ENCODE assay signal across 7 cellular contexts in genomic region chrX:44872319-44872816, GRCh38. TPM values are rescaled to one million over a fixed set of nuclear protein-coding genes. Genes with fewer than 3 reads are reported as not detected.
DNase-seq lines count a peak whose midpoint lies in the region; ATAC-seq, FAIRE-seq and TF ChIP-seq lines count a peak whose summit lies in the region.

No MANE protein-coding gene starts in this region.

- no peak for FAIRE-seq in GM12892 (lab: Jason Lieb, UNC)

- peak overlapping the region; percentile 92 for H3K4me3 Mint-ChIP-seq in activated T-helper 1 cell treated with anti-CD3 and anti-CD28 coated beads, Interleukin-12 subunit alpha, Interleukin-12 subunit beta, Interleukin-2, Interleukin-4 antibody, amounts not matched to agents 30 ng/mL and 10 ng/mL and 1 ng/mL, durations not matched to agents 14 hours and 24 hours and 36 hours

- peak overlapping the region; percentile 84 for H3K27ac Mint-ChIP-seq in activated T-helper 1 cell treated with anti-CD3 and anti-CD28 coated beads, Interleukin-12 subunit alpha, Interleukin-12 subunit beta, Interleukin-2, Interleukin-4 antibody, amounts not matched to agents 30 ng/mL and 10 ng/mL and 1 ng/mL, durations not matched to agents 14 hours and 24 hours and 36 hours

- ATAC-seq in GM21737 (IDR thresholded peaks at IDR 0.05; ENCODE audit: unreplicated experiment) (peak; percentile 21), omental fat pad (ENCODE audit: low FRiP score) (peak; percentile 46)

- H3K36me3 Mint-ChIP-seq in activated T-helper 1 cell treated with anti-CD3 and anti-CD28 coated beads, Interleukin-12 subunit alpha, Interleukin-12 subunit beta, Interleukin-2, Interleukin-4 antibody, amounts not matched to agents 30 ng/mL and 10 ng/mL and 1 ng/mL, durations not matched to agents 14 hours and 24 hours and 36 hours (ENCODE audit: low read depth): peaks cover 4% of the 10 kb centered on the region

- H3K27me3 Mint-ChIP-seq in activated T-helper 1 cell treated with anti-CD3 and anti-CD28 coated beads, Interleukin-12 subunit alpha, Interleukin-12 subunit beta, Interleukin-2, Interleukin-4 antibody, amounts not matched to agents 30 ng/mL and 10 ng/mL and 1 ng/mL, durations not matched to agents 14 hours and 24 hours and 36 hours (ENCODE audit: insufficient read depth): no peaks in the 10 kb centered on the region

- H3K4me1 Mint-ChIP-seq in activated T-helper 1 cell treated with anti-CD3 and anti-CD28 coated beads, Interleukin-12 subunit alpha, Interleukin-12 subunit beta, Interleukin-2, Interleukin-4 antibody, amounts not matched to agents 30 ng/mL and 10 ng/mL and 1 ng/mL, durations not matched to agents 14 hours and 24 hours and 36 hours (ENCODE audit: low read depth): peaks cover 6% of the 10 kb centered on the region

- TF ChIP-seq CTCF in fibroblast of villous mesenchyme (IDR thresholded peaks at IDR 0.05; ENCODE audit: insufficient read depth, low read depth, low read length) (no peak), omental fat pad (IDR thresholded peaks at IDR 0.05) (no peak)

- peak overlapping the region; percentile 84 for H3K4me3 ChIP-seq in fibroblast of villous mesenchyme (ENCODE audit: low read depth, low read length)

- H3K9me3 Mint-ChIP-seq in activated T-helper 1 cell treated with anti-CD3 and anti-CD28 coated beads, Interleukin-12 subunit alpha, Interleukin-12 subunit beta, Interleukin-2, Interleukin-4 antibody, amounts not matched to agents 30 ng/mL and 10 ng/mL and 1 ng/mL, durations not matched to agents 14 hours and 24 hours and 36 hours: no peaks in the 10 kb centered on the region

- TF ChIP-seq POLR2A in GM12892 (IDR thresholded peaks at IDR 0.05; ENCODE audit: low read depth, low read length): no peak; the same call in 1 of the 2 replicates

- in situ Hi-C loops in KBM-7 (cut with MboI; ENCODE audit: low pct_unique_long_range_greater_than_20kb, low sequenced_read_pairs): no loop called here

- intact Hi-C loops in activated T-helper 1 cell treated with anti-CD3 and anti-CD28 coated beads, Interleukin-12 subunit alpha, Interleukin-12 subunit beta, Interleukin-2, Interleukin-4 antibody, amounts not matched to agents 30 ng/mL and 10 ng/mL and 1 ng/mL, durations not matched to agents 14 hours and 24 hours and 36 hours (cut with micrococcal nuclease): loop anchor here (1.0 to 10.0 kb wide), 6 partner anchors 26 to 1962 kb away; partner anchors contain the start of genes FUNDC1 and RP2

- DNase-seq in GM12892 (ENCODE audit: insufficient read length): peak; percentile 43
- DNase-seq in KBM-7: peak; percentile 64
- peak; percentile 23 for DNase-seq in activated T-helper 1 cell treated with anti-CD3 and anti-CD28 coated beads, Interleukin-12 subunit alpha, Interleukin-12 subunit beta, Interleukin-2, Interleukin-4 antibody, amounts not matched to agents 30 ng/mL and 10 ng/mL and 1 ng/mL, durations not matched to agents 14 hours and 24 hours and 36 hours (ENCODE audit: low spot score)
- peak; percentile 33 for DNase-seq in fibroblast of villous mesenchyme (ENCODE audit: low read depth)
- DNase-seq in omental fat pad (ENCODE audit: low spot score): no peak
- DNase-seq in NCI-H1048 (lab: John Stamatoyannopoulos, UW): no peak

RNA-seq across cellular contexts. Expression of gene KDM6A, which starts 0.6 kb away (rescaled TPM):
- polyA plus RNA-seq in GM12892 (2012; ENCODE audit: missing spikeins): 20.0 TPM
- 26.4 and 28.1 TPM in 2 replicates for total RNA-seq in activated T-helper 1 cell treated with anti-CD3 and anti-CD28 coated beads, Interleukin-12 subunit alpha, Interleukin-12 subunit beta, Interleukin-2, Interleukin-4 antibody, amounts not matched to agents 30 ng/mL and 10 ng/mL and 1 ng/mL, durations not matched to agents 14 hours and 24 hours and 36 hours
- total RNA-seq in fibroblast of villous mesenchyme (24.2 and 27.6 TPM in 2 replicates), omental fat pad (10 to 100 TPM; 24.4 to 41.3 (median 29.9) TPM)

RNA-seq across cellular contexts. Expression of gene DUSP21, which starts 28.5 kb away (rescaled TPM):
- polyA plus RNA-seq in GM12892 (2012; ENCODE audit: missing spikeins): not detected
- total RNA-seq in activated T-helper 1 cell treated with anti-CD3 and anti-CD28 coated beads, Interleukin-12 subunit alpha, Interleukin-12 subunit beta, Interleukin-2, Interleukin-4 antibody, amounts not matched to agents 30 ng/mL and 10 ng/mL and 1 ng/mL, durations not matched to agents 14 hours and 24 hours and 36 hours: not detected in 2 replicates
- total RNA-seq in fibroblast of villous mesenchyme: not detected in 2 replicates
- not detected for total RNA-seq in omental fat pad

Comparison
In these comparisons a context has a peak if more than half of its experiments do, and no peak if none do; other contexts are left out.
1. DNase-seq: peak in GM12892 (single experiment), KBM-7 (single experiment), activated T-helper 1 cell treated with anti-CD3 and anti-CD28 coated beads, Interleukin-12 subunit alpha, Interleukin-12 subunit beta, Interleukin-2, Interleukin-4 antibody, amounts not matched to agents 30 ng/mL and 10 ng/mL and 1 ng/mL, durations not matched to agents 14 hours and 24 hours and 36 hours (single experiment) and fibroblast of villous mesenchyme (single experiment); none in omental fat pad (single experiment) and NCI-H1048 (single experiment).